ENCODE assay signal across 8 cellular contexts in genomic region chr14:76050797-76051392, GRCh38.
DNase-seq lines count a peak whose midpoint lies in the region; ATAC-seq, FAIRE-seq and TF ChIP-seq lines count a peak whose summit lies in the region.

No MANE protein-coding gene starts in this region.

- no peak overlapping the region for H3K4me3 Mint-ChIP-seq in MCF 10A (ENCODE audit: unreplicated experiment)
- H3K4me3 Mint-ChIP-seq in immature natural killer cell, result no peak overlapping the region

- CTCF ChIA-PET in MCF 10A (lab: Yijun Ruan, JAX), result interaction anchor here (0.6 to 12.5 kb wide), 57 partner anchors 8 to 760 kb away, joined by 3 to 165 read pairs (median 3); no protein-coding TSS in a partner anchor

- peak; percentile 22 to 38 for DNase-seq in NCI-H187 (lab: John Stamatoyannopoulos, UW)
- DNase-seq in NCI-H187 treated with DMSO at 0.1 percent for 48 hours (lab: John Stamatoyannopoulos, UW), result no peak
- DNase-seq in NCI-H1436 (lab: John Stamatoyannopoulos, UW), result peak; percentile 50
- DNase-seq in MCF 10A (ENCODE audit: unreplicated experiment), result peak; percentile 65
- peak; percentile 32 to 48 (median 38) for DNase-seq in immature natural killer cell
- peak; percentile 26 to 43 (median 41) for DNase-seq in stimulated activated CD4-positive, alpha-beta T cell treated with anti-CD3 and anti-CD28 coated beads, Interleukin-1b, Interleukin-23, amount 100 ng/mL, for 24 hours (ENCODE audit: low read depth in 4 of 4, low spot score in 1 of 4)

- H3K36me3 Mint-ChIP-seq in MCF 10A (ENCODE audit: insufficient read depth, unreplicated experiment), result peaks cover 3% of the 10 kb centered on the region
- no peaks in the 10 kb centered on the region for H3K36me3 Mint-ChIP-seq in immature natural killer cell

- H3K9me3 Mint-ChIP-seq in MCF 10A (ENCODE audit: unreplicated experiment) (no peaks in the 10 kb centered on the region), immature natural killer cell (no peaks in the 10 kb centered on the region)

- intact Hi-C loops in MCF 10A (cut with micrococcal nuclease), result loop anchor here (1.0 to 5.0 kb wide), 5 partner anchors 102 to 594 kb away; no protein-coding TSS in a partner anchor

- POLR2A ChIA-PET in MCF 10A (lab: Yijun Ruan, JAX), result interaction anchor here (0.6 to 1.1 kb wide), 4 partner anchors 102 to 466 kb away, joined by 3 to 5 read pairs (median 4); no protein-coding TSS in a partner anchor

- peak; percentile 84 for TF ChIP-seq CTCF in MCF 10A (IDR thresholded peaks at IDR 0.05; ENCODE audit: unreplicated experiment)

- no peak for ATAC-seq in GM19035 (IDR thresholded peaks at IDR 0.05; ENCODE audit: unreplicated experiment)

- peak; percentile 88 for FAIRE-seq in TTC549 (lab: Jason Lieb, UNC)

- H3K27ac Mint-ChIP-seq in MCF 10A (ENCODE audit: low read depth, unreplicated experiment), result no peak overlapping the region
- H3K27ac Mint-ChIP-seq in immature natural killer cell, result no peak overlapping the region

- BruUV-seq in MCF 10A (replicated peaks; lab: Mats Ljungman, UMichigan), result no TSS peak

- no peaks in the 10 kb centered on the region for H3K4me1 Mint-ChIP-seq in MCF 10A (ENCODE audit: insufficient read depth, unreplicated experiment)
- H3K4me1 Mint-ChIP-seq in immature natural killer cell, result no peaks in the 10 kb centered on the region

- no peaks in the 10 kb centered on the region for H3K27me3 Mint-ChIP-seq in MCF 10A (ENCODE audit: insufficient read depth, unreplicated experiment)
- H3K27me3 Mint-ChIP-seq in immature natural killer cell (ENCODE audit: low read depth in 3 of 3), result no peaks in the 10 kb centered on the region
